Comparison of ENCODE assay signal across 12 cellular contexts in genomic region chr2:134706587-134707329, GRCh38. TPM values are rescaled to one million over a fixed set of nuclear protein-coding genes. Genes with fewer than 3 reads are reported as not detected.
DNase-seq lines count a peak whose midpoint lies in the region; ATAC-seq and TF ChIP-seq lines count a peak whose summit lies in the region.
"Had no signal": no experiment of that assay in that cellular context is flagged by ENCODE, and none has a peak within 500 bp of the region (broad histone marks: within the 10 kb centered on the region; RNA-seq: fewer than 3 reads in every experiment).

No MANE protein-coding gene starts in this region.

- peaks cover 64% of the 10 kb centered on the region for H3K27me3 Mint-ChIP-seq in chondrocyte (ENCODE audit: low read depth)
- peaks cover 5 to 26% of the 10 kb centered on the region in 2 donors for H3K27me3 Mint-ChIP-seq in natural killer cell treated with Interleukin-12 subunit alpha and Interleukin-12 subunit beta and Interleukin-15 and Interleukin-18, amount 100 ng/mL, for 72 hours

- H3K27ac ChIP-seq in OCI-LY7 (ENCODE audit: low read depth, low read length, poor library complexity, severe bottlenecking): no peak overlapping the region
- H3K27ac ChIP-seq: thyroid gland had no signal

- H3K36me3 ChIP-seq in Loucy (ENCODE audit: insufficient read depth, low read length) (no peaks in the 10 kb centered on the region), OCI-LY7 (ENCODE audit: insufficient read depth, low read length) (no peaks in the 10 kb centered on the region)
- H3K36me3 ChIP-seq: thyroid gland had no signal

- H3K27me3 ChIP-seq in Loucy (ENCODE audit: insufficient read depth, low read length, poor library complexity, severe bottlenecking): no peaks in the 10 kb centered on the region
- H3K27me3 ChIP-seq: thyroid gland had no signal

- peaks cover 2% of the 10 kb centered on the region for H3K36me3 Mint-ChIP-seq in chondrocyte (ENCODE audit: low read depth)
- H3K36me3 Mint-ChIP-seq in natural killer cell treated with Interleukin-12 subunit alpha and Interleukin-12 subunit beta and Interleukin-15 and Interleukin-18, amount 100 ng/mL, for 72 hours: no peaks in the 10 kb centered on the region

- DNase-seq in EL (peak; percentile 53), chondrocyte (ENCODE audit: low spot score) (no peak), OCI-LY7 (ENCODE audit: low spot score) (no peak), HUDEP-2 (lab: John Stamatoyannopoulos, UW; ENCODE audit: unreplicated experiment in 76 of 76) (no peak)
- DNase-seq in natural killer cell treated with Interleukin-12 subunit alpha and Interleukin-12 subunit beta and Interleukin-15 and Interleukin-18, amount 100 ng/mL, for 72 hours (ENCODE audit: low spot score): no peak
- no peak for DNase-seq in stimulated activated CD4-positive, alpha-beta T cell treated with anti-CD3 and anti-CD28 coated beads, Interleukin-12 subunit alpha, Interleukin-12 subunit beta, amount 100 ng/mL, for 4 hours
- DNase-seq: activated CD4-positive, alpha-beta T cell treated with anti-CD3 and anti-CD28 coated beads for 48 hours; NCI-H774; thyroid gland had no signal

- peaks cover 8% of the 10 kb centered on the region for H3K4me1 Mint-ChIP-seq in chondrocyte (ENCODE audit: low read depth)
- H3K4me1 Mint-ChIP-seq in natural killer cell treated with Interleukin-12 subunit alpha and Interleukin-12 subunit beta and Interleukin-15 and Interleukin-18, amount 100 ng/mL, for 72 hours (ENCODE audit: low read depth in 2 of 2): peaks cover 26 to 33% of the 10 kb centered on the region in 2 donors

- TF ChIP-seq CTCF in Loucy (conservative IDR thresholded peaks at IDR 0.05; ENCODE audit: low read length) (no peak), chondrocyte (IDR thresholded peaks at IDR 0.05) (no peak), OCI-LY7 (conservative IDR thresholded peaks at IDR 0.05; ENCODE audit: low read length) (no peak)

- H3K27ac Mint-ChIP-seq in chondrocyte (ENCODE audit: unreplicated experiment): no peak overlapping the region
- H3K27ac Mint-ChIP-seq in natural killer cell treated with Interleukin-12 subunit alpha and Interleukin-12 subunit beta and Interleukin-15 and Interleukin-18, amount 100 ng/mL, for 72 hours: peak overlapping the region; percentile 35 to 51
- H3K27ac Mint-ChIP-seq: dendritic cell treated with granulocyte-macrophage colony-stimulating factor and Interleukin-4, amounts not matched to agents 40 ng/mL and 50 ng/mL, for 4 days had no signal

- H3K9me3 ChIP-seq in Loucy (ENCODE audit: insufficient read depth, low read depth, low read length): no peaks in the 10 kb centered on the region
- no peaks in the 10 kb centered on the region for H3K9me3 ChIP-seq in OCI-LY7 (ENCODE audit: low read length)
- H3K9me3 ChIP-seq: thyroid gland had no signal

- H3K9me2 ChIP-seq in Loucy (replicated peaks; ENCODE audit: low read depth, low read length): no peaks in the 10 kb centered on the region
- no peaks in the 10 kb centered on the region for H3K9me2 ChIP-seq in OCI-LY7 (ENCODE audit: insufficient read depth, low read length)

- H4K20me1 ChIP-seq in Loucy (ENCODE audit: insufficient read depth, low read length, poor library complexity, severe bottlenecking): no peaks in the 10 kb centered on the region
- no peaks in the 10 kb centered on the region for H4K20me1 ChIP-seq in OCI-LY7 (ENCODE audit: insufficient read depth, low read length)

- H2AFZ ChIP-seq in Loucy (ENCODE audit: low read length) (peak overlapping the region; percentile 16; the same call in 1 of the 2 replicates), OCI-LY7 (ENCODE audit: low read length) (no peak overlapping the region)

- intact Hi-C loops in OCI-LY7 (cut with micrococcal nuclease; ENCODE audit: unreplicated experiment): no loop called here

- peak overlapping the region; percentile 6 for H3K4me3 Mint-ChIP-seq in chondrocyte (ENCODE audit: unreplicated experiment)
- peak overlapping the region; percentile 82 for H3K4me3 Mint-ChIP-seq in natural killer cell treated with Interleukin-12 subunit alpha and Interleukin-12 subunit beta and Interleukin-15 and Interleukin-18, amount 100 ng/mL, for 72 hours
- H3K4me3 Mint-ChIP-seq: dendritic cell treated with granulocyte-macrophage colony-stimulating factor and Interleukin-4, amounts not matched to agents 40 ng/mL and 50 ng/mL, for 4 days had no signal

- POLR2A ChIA-PET in OCI-LY7 (lab: Charles Lee): no interaction called here

- H3K4me2 ChIP-seq in Loucy (ENCODE audit: low read depth, low read length, poor library complexity, severe bottlenecking) (peak overlapping the region; percentile 57), OCI-LY7 (ENCODE audit: low read length) (no peak overlapping the region)

- CTCF ChIA-PET in OCI-LY7 (lab: Charles Lee; ENCODE audit: unreplicated experiment): no interaction called here

- no peaks in the 10 kb centered on the region for H3K79me2 ChIP-seq in Loucy (ENCODE audit: insufficient read depth, low read length)
- H3K79me2 ChIP-seq in OCI-LY7 (ENCODE audit: insufficient read depth, low read depth, low read length): no peaks in the 10 kb centered on the region

- no peaks in the 10 kb centered on the region for H3F3A ChIP-seq in Loucy (ENCODE audit: low read depth)

- no peaks in the 10 kb centered on the region for H3K9me3 Mint-ChIP-seq in chondrocyte (ENCODE audit: low read depth)
- no peaks in the 10 kb centered on the region for H3K9me3 Mint-ChIP-seq in natural killer cell treated with Interleukin-12 subunit alpha and Interleukin-12 subunit beta and Interleukin-15 and Interleukin-18, amount 100 ng/mL, for 72 hours
- H3K9me3 Mint-ChIP-seq: dendritic cell treated with granulocyte-macrophage colony-stimulating factor and Interleukin-4, amounts not matched to agents 40 ng/mL and 50 ng/mL, for 4 days had no signal

- no TSS peak for BruUV-seq in OCI-LY7 (replicated peaks; lab: Mats Ljungman, UMichigan)

- peak overlapping the region; percentile 30 for H3K9ac ChIP-seq in Loucy (ENCODE audit: low read depth, low read length, poor library complexity, severe bottlenecking)

- H3K4me3 ChIP-seq in Loucy (ENCODE audit: low read length, poor library complexity, severe bottlenecking) (peak overlapping the region; percentile 40), OCI-LY7 (ENCODE audit: low read depth, low read length, poor library complexity, severe bottlenecking) (no peak overlapping the region)
- H3K4me3 ChIP-seq: thyroid gland had no signal

- peak; percentile 67 to 71 for ATAC-seq in natural killer cell treated with Interleukin-12 subunit alpha and Interleukin-12 subunit beta and Interleukin-15 and Interleukin-18, amount 100 ng/mL, for 72 hours
- ATAC-seq in HG02884 (IDR thresholded peaks at IDR 0.05; ENCODE audit: unreplicated experiment): no peak

- peaks cover 20% of the 10 kb centered on the region for H3K4me1 ChIP-seq in Loucy (ENCODE audit: insufficient read depth, low read length, poor library complexity, severe bottlenecking)
- H3K4me1 ChIP-seq in OCI-LY7 (ENCODE audit: insufficient read depth, low read length, poor library complexity, severe bottlenecking): no peaks in the 10 kb centered on the region
- H3K4me1 ChIP-seq: thyroid gland had no signal

RNA-seq across cellular contexts. Expression of gene TMEM163, which starts 12.0 kb away (rescaled TPM):
- total RNA-seq in chondrocyte (0.07 TPM in 1 of 3 replicates, not detected in the others), OCI-LY7 (2022) (0.31 and 0.51 TPM in 2 replicates)
- 1 to 10 TPM in 1 of 2 donors, under 1 TPM in 1; 0.93 to 2.6 TPM for total RNA-seq in natural killer cell treated with Interleukin-12 subunit alpha and Interleukin-12 subunit beta and Interleukin-15 and Interleukin-18, amount 100 ng/mL, for 72 hours
- not detected in 2 replicates for total RNA-seq in OCI-LY7 (2014; rRNA removed; shearing (Covaris generic))
